In genomic region chr1:224490540-224491537, GRCh38 we compare ENCODE assay signal across 27 cellular contexts. TPM values are rescaled to one million over a fixed set of nuclear protein-coding genes. Genes with fewer than 3 reads are reported as not detected.
DNase-seq lines count a peak whose midpoint lies in the region; ATAC-seq and TF ChIP-seq lines count a peak whose summit lies in the region.
"Had no signal": no experiment of that assay in that cellular context is flagged by ENCODE, and none has a peak within 500 bp of the region (broad histone marks: within the 10 kb centered on the region; RNA-seq: fewer than 3 reads in every experiment).

No MANE protein-coding gene starts in this region.

- peaks cover 28% of the 10 kb centered on the region for H3K36me3 Mint-ChIP-seq in GM23338 (ENCODE audit: low read depth)
- H3K36me3 Mint-ChIP-seq: CD14-positive monocyte had no signal

- intact Hi-C loops in left colon (cut with DNase I, micrococcal nuclease): no loop called here

- H3K4me1 Mint-ChIP-seq in GM23338: peaks cover 44% of the 10 kb centered on the region
- H3K4me1 Mint-ChIP-seq: CD8-positive, alpha-beta memory T cell had no signal

- no peak overlapping the region for H3K4me3 Mint-ChIP-seq in GM23338
- H3K4me3 Mint-ChIP-seq: CD14-positive monocyte; CD8-positive, alpha-beta memory T cell had no signal

- H3K27ac Mint-ChIP-seq in GM23338: no peak overlapping the region
- H3K27ac Mint-ChIP-seq: CD8-positive, alpha-beta memory T cell had no signal

- H2AFZ ChIP-seq in GM23338: peak overlapping the region; percentile 1; the same call in 1 of the 2 replicates
- 0 out of 2 replicates have a peak overlapping the region, but pooled peaks have one; percentile 4 for H2AFZ ChIP-seq in OCI-LY3 (ENCODE audit: low read depth, low read length)
- H2AFZ ChIP-seq in neuronal stem cell (ENCODE audit: low read length): peak overlapping the region; percentile 63

- ATAC-seq in GM23338 (no peak), left colon (peak; percentile 48)
- no peak for ATAC-seq in stimulated activated naive CD8-positive, alpha-beta T cell treated with anti-CD3 and anti-CD28 coated beads, Interleukin-15, Interleukin-2, amounts not matched to agents 100 U/mL and 50 U/mL, for 24 hours
- ATAC-seq: HCT116, Panc1 had no signal

- H3K4me3 ChIP-seq in GM23338 (no peak overlapping the region), OCI-LY3 (ENCODE audit: low read length) (no peak overlapping the region), neuronal stem cell (ENCODE audit: low read length in 2 of 2) (no peak overlapping the region)
- H3K4me3 ChIP-seq: MG63 had no signal

- no peak overlapping the region for H2BK120ac ChIP-seq in neuronal stem cell (ENCODE audit: low read depth, low read length)

- H3K4me2 ChIP-seq in GM23338 (no peak overlapping the region), OCI-LY3 (ENCODE audit: low read length) (peak overlapping the region; percentile 5; the same call in 1 of the 2 replicates), neuronal stem cell (ENCODE audit: insufficient read depth, low read length, poor library complexity, severe bottlenecking) (no peak overlapping the region)

- H3K9ac ChIP-seq in OCI-LY3 (ENCODE audit: low read length) (no peak overlapping the region), neuronal stem cell (ENCODE audit: low read depth, low read length, poor library complexity) (no peak overlapping the region)

- no peaks in the 10 kb centered on the region for H3F3A ChIP-seq in GM23338 (replicated peaks; ENCODE audit: low read depth)

- no peak overlapping the region for H3K14ac ChIP-seq in neuronal stem cell (ENCODE audit: low read length)

- no peaks in the 10 kb centered on the region for H3K79me1 ChIP-seq in neuronal stem cell (ENCODE audit: low read depth, low read length)

- H3K27me3 Mint-ChIP-seq in GM23338 (ENCODE audit: insufficient read depth, low read depth, poor library complexity): peaks cover 4% of the 10 kb centered on the region
- H3K27me3 Mint-ChIP-seq: CD8-positive, alpha-beta memory T cell had no signal

- DNase-seq in GM23338 (ENCODE audit: low spot score): no peak
- DNase-seq in left colon: no peak
- DNase-seq in neuronal stem cell (ENCODE audit: low spot score): no peak
- DNase-seq in hepatic stellate cell (ENCODE audit: low spot score): no peak
- DNase-seq in OCI-M2 (lab: John Stamatoyannopoulos, UW; ENCODE audit: unreplicated experiment): no peak
- DNase-seq in NCI-H2171 treated with DMSO at 0.1 percent for 48 hours (lab: John Stamatoyannopoulos, UW): no peak
- DNase-seq in stimulated activated naive CD8-positive, alpha-beta T cell treated with anti-CD3 and anti-CD28 coated beads, Interleukin-15, Interleukin-2, amounts not matched to agents 100 U/mL and 50 U/mL, for 24 hours: no peak
- DNase-seq: 8988T; ACHN; BE2C; Calu3; CD8-positive, alpha-beta memory T cell; DMS79 treated with DMSO at 0.1 percent for 48 hours; Karpas-422; MG63; NCI-H1105 treated with DMSO at 0.1 percent for 48 hours; NCI-H146; NCI-H1930; NCI-H446 treated with DMSO at 0.1 percent for 48 hours; NCI-H526; SHP77 treated with DMSO at 0.1 percent for 48 hours had no signal

- no CpG with 5 or more reads among the region's 7 CpGs for WGBS in neuronal stem cell (ENCODE audit: extremely low coverage in 2 of 2, insufficient read length in 2 of 2, insufficient replicate concordance in 1 of 2), 2 donors

- no peak overlapping the region for H2BK12ac ChIP-seq in neuronal stem cell (ENCODE audit: low read length)

- no peak overlapping the region for H3K27ac ChIP-seq in GM23338 (ENCODE audit: low read depth)
- no peak overlapping the region for H3K27ac ChIP-seq in OCI-LY3 (ENCODE audit: low read length)
- no peak overlapping the region for H3K27ac ChIP-seq in neuronal stem cell (replicated peaks; ENCODE audit: low read length)
- H3K27ac ChIP-seq: HL-60, RWPE1 had no signal

- H3K4me1 ChIP-seq in GM23338 (ENCODE audit: insufficient read depth) (peaks cover 35% of the 10 kb centered on the region), OCI-LY3 (ENCODE audit: low read length) (peaks cover 47% of the 10 kb centered on the region), neuronal stem cell (ENCODE audit: control insufficient read depth in 2 of 2, insufficient read depth in 1 of 2, low read depth in 1 of 2, low read length in 2 of 2) (no peaks in the 10 kb centered on the region)

- no peak overlapping the region for H2BK5ac ChIP-seq in neuronal stem cell (ENCODE audit: low read length)

- no peak for TF ChIP-seq CTCF in GM23338 (conservative IDR thresholded peaks at IDR 0.05; ENCODE audit: low read depth in 2 of 2)
- TF ChIP-seq CTCF in OCI-LY3 (IDR thresholded peaks at IDR 0.05; ENCODE audit: low read depth, low read length): no peak

- no peak overlapping the region for H3K23ac ChIP-seq in neuronal stem cell (ENCODE audit: low read depth, low read length, poor library complexity)

- H3K27me3 ChIP-seq in GM23338 (ENCODE audit: insufficient read depth) (no peaks in the 10 kb centered on the region), OCI-LY3 (ENCODE audit: low read depth, low read length) (no peaks in the 10 kb centered on the region), neuronal stem cell (ENCODE audit: control insufficient read depth in 3 of 3, insufficient read depth in 3 of 3, low read depth in 1 of 3, low read length in 3 of 3) (no peaks in the 10 kb centered on the region)
- H3K27me3 ChIP-seq: BE2C, MG63 had no signal

- H2BK15ac ChIP-seq in neuronal stem cell (ENCODE audit: low read length): no peak overlapping the region

- peaks cover 32% of the 10 kb centered on the region for H3K9me3 Mint-ChIP-seq in GM23338
- H3K9me3 Mint-ChIP-seq: CD14-positive monocyte; CD8-positive, alpha-beta memory T cell had no signal

- no peak overlapping the region for H3K18ac ChIP-seq in neuronal stem cell (ENCODE audit: low read length)

- no peak overlapping the region for H4K8ac ChIP-seq in neuronal stem cell (ENCODE audit: low read depth, low read length)

- H3K4ac ChIP-seq in neuronal stem cell (ENCODE audit: low read length): no peak overlapping the region

- H4K20me1 ChIP-seq in GM23338 (replicated peaks; ENCODE audit: insufficient read depth) (no peaks in the 10 kb centered on the region), OCI-LY3 (ENCODE audit: insufficient read depth, low read length) (no peaks in the 10 kb centered on the region)

- no peak overlapping the region for H2AK5ac ChIP-seq in neuronal stem cell (ENCODE audit: low read depth, low read length)

- H3K79me2 ChIP-seq in GM23338 (replicated peaks; ENCODE audit: insufficient read depth) (no peaks in the 10 kb centered on the region), OCI-LY3 (ENCODE audit: low read length) (no peaks in the 10 kb centered on the region)

- peaks cover 7% of the 10 kb centered on the region; the same call in 1 of the 2 replicates for H3K9me3 ChIP-seq in OCI-LY3 (ENCODE audit: insufficient read depth, low read length)
- H3K9me3 ChIP-seq in neuronal stem cell (replicated peaks in 1 of 2; ENCODE audit: control insufficient read depth in 2 of 2, insufficient read depth in 1 of 2, low read depth in 1 of 2, low read length in 2 of 2): peaks cover 0 to 14% of the 10 kb centered on the region in 2 donors
- H3K9me3 ChIP-seq: BE2C had no signal

- H3K36me3 ChIP-seq in GM23338 (ENCODE audit: insufficient read depth): no peaks in the 10 kb centered on the region
- peaks cover 12% of the 10 kb centered on the region for H3K36me3 ChIP-seq in OCI-LY3 (replicated peaks; ENCODE audit: low read depth, low read length)
- no peaks in the 10 kb centered on the region for H3K36me3 ChIP-seq in neuronal stem cell (replicated peaks in 1 of 2; ENCODE audit: control insufficient read depth in 2 of 2, insufficient read depth in 2 of 2, low read length in 2 of 2)
- H3K36me3 ChIP-seq: BE2C, MG63 had no signal

- no peak overlapping the region for H4K91ac ChIP-seq in neuronal stem cell (ENCODE audit: low read depth, low read length, poor library complexity)

- no peaks in the 10 kb centered on the region for H3K9me2 ChIP-seq in GM23338 (ENCODE audit: insufficient read depth)

TF ChIP-seq in GM23338, 12 proteins besides CTCF, POLR2A, EP300 and RAD21 (continues in another document):
- no peak for TF ChIP-seq ZNF331 (CRISPR knock-in tag; IDR thresholded peaks at IDR 0.05; ENCODE audit: low read depth)
- TF ChIP-seq EZH2 (IDR thresholded peaks at IDR 0.05; ENCODE audit: low read depth, unreplicated experiment): no peak
- no peak for TF ChIP-seq ETS1 (IDR thresholded peaks at IDR 0.05)
- no peak for TF ChIP-seq CREB1 (CRISPR knock-in tag; IDR thresholded peaks at IDR 0.05; ENCODE audit: low read depth)
- TF ChIP-seq ZNF114 (CRISPR knock-in tag; IDR thresholded peaks at IDR 0.05): no peak

RNA-seq across cellular contexts. Expression of gene WDR26, which starts 56.2 kb away (rescaled TPM):
- 71.0 and 74.6 TPM in 2 replicates for total RNA-seq in GM23338 (2014; rRNA removed; shearing (Covaris generic))
- polyA plus RNA-seq in GM23338 (2016; fragmentation: Nextera tagmentation; extraction: Ambion mirVana): 13.9 and 16.9 TPM in 2 replicates
- total RNA-seq in left colon: 10 to 100 TPM; 62.1 to 64.4 TPM
- polyA plus RNA-seq in neuronal stem cell (2013, experiment 1 of 2): 32.0 TPM
- 32.0 TPM for polyA plus RNA-seq in neuronal stem cell (2013, experiment 2 of 2)

Comparison
In these comparisons a context has a peak if more than half of its experiments do, and no peak if none do; other contexts are left out.
1. H2AFZ ChIP-seq: peak in every context shown above with its lines; median percentile 63 in neuronal stem cell; 4 in OCI-LY3; 1 in GM23338.